Comparison of ENCODE assay signal across 1 cellular context in genomic region chr14:73996731-73997107, GRCh38.
TF ChIP-seq lines count a peak whose summit lies in the region.

No MANE protein-coding gene starts in this region.

TF ChIP-seq in HepG2, 621 proteins besides CTCF, POLR2A, EP300 and RAD21 (continued from another document and continues in another):
- TF ChIP-seq ZNF784 (CRISPR knock-in tag; IDR thresholded peaks at IDR 0.05; ENCODE audit: borderline replicate concordance) (no peak), ZNF576 (CRISPR knock-in tag; IDR thresholded peaks at IDR 0.05) (no peak), ZNF362 (CRISPR knock-in tag; IDR thresholded peaks at IDR 0.05; ENCODE audit: borderline replicate concordance) (peak; percentile 69; the same call in 1 of the 2 replicates), EZH2 (conservative IDR thresholded peaks at IDR 0.05; ENCODE audit: low read depth, low read length) (no peak), HNRNPL (IDR thresholded peaks at IDR 0.05; ENCODE audit: low read depth, low read length) (no peak), AGO1 (IDR thresholded peaks at IDR 0.05; ENCODE audit: low read depth, low read length, poor library complexity, severe bottlenecking) (no peak), ATF2 (CRISPR knock-in tag; IDR thresholded peaks at IDR 0.05) (peak; percentile 63; the same call in 1 of the 2 replicates), CHD2 (IDR thresholded peaks at IDR 0.05; ENCODE audit: low read depth, low read length) (no peak), ATF4 (CRISPR knock-in tag; IDR thresholded peaks at IDR 0.05) (no peak), KIAA2018 (CRISPR knock-in tag; IDR thresholded peaks at IDR 0.05; ENCODE audit: borderline replicate concordance) (no peak), ZNF337 (CRISPR knock-in tag; IDR thresholded peaks at IDR 0.05; ENCODE audit: borderline replicate concordance, low read depth) (no peak), ZNF292 (CRISPR knock-in tag; IDR thresholded peaks at IDR 0.05; ENCODE audit: borderline replicate concordance, low read depth) (no peak), ELF3 (CRISPR knock-in tag; IDR thresholded peaks at IDR 0.05) (no peak; the same call in 1 of the 2 replicates), ZNF644 (CRISPR knock-in tag; IDR thresholded peaks at IDR 0.05; ENCODE audit: low read depth) (no peak), MZF1 (CRISPR knock-in tag; IDR thresholded peaks at IDR 0.05; ENCODE audit: borderline replicate concordance) (no peak), ZNF720 (CRISPR knock-in tag; IDR thresholded peaks at IDR 0.05) (no peak), ZNF276 (CRISPR knock-in tag; IDR thresholded peaks at IDR 0.05; ENCODE audit: low read depth) (no peak), CBX1 (IDR thresholded peaks at IDR 0.05; ENCODE audit: low read depth) (no peak), SOX6 (IDR thresholded peaks at IDR 0.05) (no peak), SOX6 (CRISPR knock-in tag; IDR thresholded peaks at IDR 0.05) (peak; percentile 75; the same call in 1 of the 2 replicates), KDM4B (CRISPR knock-in tag; IDR thresholded peaks at IDR 0.05) (no peak; the same call in 1 of the 2 replicates), CCDC6 (CRISPR knock-in tag; IDR thresholded peaks at IDR 0.05) (no peak), PAF1 (CRISPR knock-in tag; IDR thresholded peaks at IDR 0.05) (no peak), SNAPC2 (CRISPR knock-in tag; IDR thresholded peaks at IDR 0.05) (peak; percentile 64; the same call in 1 of the 2 replicates), NFRKB (IDR thresholded peaks at IDR 0.05) (no peak), ZNF7 (CRISPR knock-in tag; IDR thresholded peaks at IDR 0.05) (no peak), ZNF510 (CRISPR knock-in tag; IDR thresholded peaks at IDR 0.05; ENCODE audit: low read depth) (no peak), POLR2G (IDR thresholded peaks at IDR 0.05; ENCODE audit: low read depth, low read length) (no peak; the same call in 1 of the 2 replicates), E2F5 (CRISPR knock-in tag; conservative IDR thresholded peaks at IDR 0.05) (no peak), MAFK (conservative IDR thresholded peaks at IDR 0.05 in 1 of 2, IDR thresholded peaks at IDR 0.05 in 1 of 2; ENCODE audit: low read length in 2 of 2) (no peak), HOXA5 (CRISPR knock-in tag; IDR thresholded peaks at IDR 0.05) (no peak), PHF8 (CRISPR knock-in tag; IDR thresholded peaks at IDR 0.05) (no peak), ZNF350 (CRISPR knock-in tag; IDR thresholded peaks at IDR 0.05; ENCODE audit: borderline replicate concordance, low read depth) (no peak), SMAD9 (CRISPR knock-in tag; IDR thresholded peaks at IDR 0.05) (no peak), ZMAT3 (CRISPR knock-in tag; conservative IDR thresholded peaks at IDR 0.05) (0 out of 2 replicates have a peak, but pooled peaks have one; percentile 29), PCBP2 (optimal IDR thresholded peaks at IDR 0.05; ENCODE audit: low read depth, low read length, poor library complexity, severe bottlenecking) (no peak), ZNF326 (CRISPR knock-in tag; IDR thresholded peaks at IDR 0.05; ENCODE audit: borderline replicate concordance) (no peak), ARID3A (IDR thresholded peaks at IDR 0.05; ENCODE audit: low read depth, low read length) (no peak), U2AF2 (IDR thresholded peaks at IDR 0.05; ENCODE audit: low read depth, low read length) (no peak)
- TF ChIP-seq, protein P1, sequence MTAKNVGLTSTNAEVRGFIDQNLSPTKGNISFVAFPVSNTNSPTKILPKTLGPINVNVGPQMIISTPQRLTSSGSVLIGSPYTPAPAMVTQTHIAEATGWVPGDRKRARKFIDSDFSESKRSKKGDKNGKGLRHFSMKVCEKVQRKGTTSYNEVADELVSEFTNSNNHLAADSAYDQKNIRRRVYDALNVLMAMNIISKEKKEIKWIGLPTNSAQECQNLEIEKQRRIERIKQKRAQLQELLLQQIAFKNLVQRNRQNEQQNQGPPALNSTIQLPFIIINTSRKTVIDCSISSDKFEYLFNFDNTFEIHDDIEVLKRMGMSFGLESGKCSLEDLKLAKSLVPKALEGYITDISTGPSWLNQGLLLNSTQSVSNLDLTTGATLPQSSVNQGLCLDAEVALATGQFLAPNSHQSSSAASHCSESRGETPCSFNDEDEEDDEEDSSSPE (CRISPR knock-in tag; IDR thresholded peaks at IDR 0.05), result no peak; the same call in 1 of the 2 replicates
- TF ChIP-seq, protein P2, sequence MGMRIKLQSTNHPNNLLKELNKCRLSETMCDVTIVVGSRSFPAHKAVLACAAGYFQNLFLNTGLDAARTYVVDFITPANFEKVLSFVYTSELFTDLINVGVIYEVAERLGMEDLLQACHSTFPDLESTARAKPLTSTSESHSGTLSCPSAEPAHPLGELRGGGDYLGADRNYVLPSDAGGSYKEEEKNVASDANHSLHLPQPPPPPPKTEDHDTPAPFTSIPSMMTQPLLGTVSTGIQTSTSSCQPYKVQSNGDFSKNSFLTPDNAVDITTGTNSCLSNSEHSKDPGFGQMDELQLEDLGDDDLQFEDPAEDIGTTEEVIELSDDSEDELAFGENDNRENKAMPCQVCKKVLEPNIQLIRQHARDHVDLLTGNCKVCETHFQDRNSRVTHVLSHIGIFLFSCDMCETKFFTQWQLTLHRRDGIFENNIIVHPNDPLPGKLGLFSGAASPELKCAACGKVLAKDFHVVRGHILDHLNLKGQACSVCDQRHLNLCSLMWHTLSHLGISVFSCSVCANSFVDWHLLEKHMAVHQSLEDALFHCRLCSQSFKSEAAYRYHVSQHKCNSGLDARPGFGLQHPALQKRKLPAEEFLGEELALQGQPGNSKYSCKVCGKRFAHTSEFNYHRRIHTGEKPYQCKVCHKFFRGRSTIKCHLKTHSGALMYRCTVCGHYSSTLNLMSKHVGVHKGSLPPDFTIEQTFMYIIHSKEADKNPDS (CRISPR knock-in tag; IDR thresholded peaks at IDR 0.05), result 0 out of 2 replicates have a peak, but pooled peaks have one; percentile 50
